ENCODE assay signal across 18 cellular contexts in the genomic region with DNA sequence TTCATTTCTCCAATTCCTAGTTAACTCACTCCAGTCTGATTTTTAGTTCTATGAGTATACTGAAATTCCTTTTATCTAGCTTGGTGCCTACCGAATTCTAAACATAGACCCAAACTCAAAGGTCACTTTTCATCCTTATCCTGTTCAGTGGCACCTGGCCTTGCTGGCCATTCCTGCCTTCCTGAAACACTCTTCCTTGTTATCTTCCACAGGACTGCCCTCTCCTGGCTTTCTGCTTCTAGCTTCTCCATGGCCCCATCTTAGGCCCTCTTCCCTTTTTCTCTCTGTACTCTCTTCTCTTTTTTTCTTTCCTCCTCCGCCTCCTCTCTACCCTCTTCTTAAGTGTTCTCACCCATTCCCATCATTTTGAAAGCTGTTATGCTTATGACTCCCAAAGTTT.
DNase-seq lines count a peak whose midpoint lies in the region; ATAC-seq, FAIRE-seq and TF ChIP-seq lines count a peak whose summit lies in the region.
"Had no signal": no experiment of that assay in that cellular context is flagged by ENCODE, and none has a peak within 500 bp of the region (broad histone marks: within the 10 kb centered on the region; RNA-seq: fewer than 3 reads in every experiment).

No MANE protein-coding gene starts in this region.

- H3K27me3 ChIP-seq in A673 (replicated peaks; ENCODE audit: insufficient read depth, low read depth, low read length, poor library complexity) (no peaks in the 10 kb centered on the region), HCT116 (ENCODE audit: insufficient read depth, low read length) (no peaks in the 10 kb centered on the region), H1 (replicated peaks in 1 of 4; ENCODE audit: control insufficient read depth in 3 of 4, extremely low read depth in 1 of 4, insufficient read depth in 3 of 4, low read length in 3 of 4) (no peaks in the 10 kb centered on the region)

- no peaks in the 10 kb centered on the region for H3K9me3 ChIP-seq in A673 (ENCODE audit: low read depth, low read length, poor library complexity, severe bottlenecking)
- H3K9me3 ChIP-seq in HCT116 (ENCODE audit: control insufficient read depth in 1 of 2, insufficient read depth in 1 of 2, low read depth in 1 of 2, low read length in 2 of 2), result no peaks in the 10 kb centered on the region
- H3K9me3 ChIP-seq in H1 (ENCODE audit: insufficient read depth in 2 of 2, low read depth in 1 of 2, low read length in 1 of 2), result no peaks in the 10 kb centered on the region

- no peak overlapping the region for H3K4ac ChIP-seq in H1 (replicated peaks; ENCODE audit: insufficient read length, low read depth, low read length)

- H2AK5ac ChIP-seq in H1 (ENCODE audit: low read depth, low read length), result no peak overlapping the region

- BruUV-seq in A673 (replicated peaks; lab: Mats Ljungman, UMichigan), result no TSS peak
- no TSS peak for BruUV-seq in HCT116 (replicated peaks; lab: Mats Ljungman, UMichigan)

- H2BK15ac ChIP-seq in H1 (ENCODE audit: low read length), result no peak overlapping the region

- intact Hi-C loops in A673 (cut with micrococcal nuclease; ENCODE audit: unreplicated experiment) (no loop called here), HCT116 (cut with micrococcal nuclease) (no loop called here)

- H2BK12ac ChIP-seq in H1 (ENCODE audit: low read depth, low read length), result no peak overlapping the region

- H3K23ac ChIP-seq in H1 (ENCODE audit: insufficient read length), result no peak overlapping the region

- no peaks in the 10 kb centered on the region for H3K79me1 ChIP-seq in H1 (ENCODE audit: low read depth, low read length)

- H3K14ac ChIP-seq in H1 (ENCODE audit: insufficient read length), result no peak overlapping the region

- H2BK120ac ChIP-seq in H1 (replicated peaks; ENCODE audit: low read depth, low read length), result no peak overlapping the region

- H3K4me3 Mint-ChIP-seq in osteocyte (ENCODE audit: unreplicated experiment) (no peak overlapping the region), HFFc6 (no peak overlapping the region)
- H3K4me3 Mint-ChIP-seq: naive thymus-derived CD4-positive, alpha-beta T cell; T-helper 17 cell had no signal

- H4K20me1 ChIP-seq in HCT116 (ENCODE audit: insufficient read depth), result no peaks in the 10 kb centered on the region
- H4K20me1 ChIP-seq in H1 (replicated peaks in 1 of 2; ENCODE audit: control insufficient read depth in 1 of 2, insufficient read depth in 2 of 2, low read length in 2 of 2), result peaks cover 0 to 5% of the 10 kb centered on the region in 2 experiments

- no peaks in the 10 kb centered on the region for H3K23me2 ChIP-seq in H1 (ENCODE audit: low read depth, low read length)

- CTCF ChIA-PET in A673 (lab: Charles Lee) (interaction anchor here (1.0 kb wide), 1 partner anchor 33 kb away, joined by 3 read pairs; no protein-coding TSS in a partner anchor), HCT116 (lab: Charles Lee) (no interaction called here), H1 (lab: Charles Lee; ENCODE audit: partially characterized antibody) (interaction anchor here (0.6 to 4.1 kb wide), 9 partner anchors 10 to 901 kb away, joined by 3 to 17 read pairs (median 3); no protein-coding TSS in a partner anchor)

- FAIRE-seq in H1 (lab: Jason Lieb, UNC), result no peak

- H3K9ac ChIP-seq in HCT116 (ENCODE audit: low read length), result no peak overlapping the region
- H3K9ac ChIP-seq in H1 (replicated peaks in 1 of 4; ENCODE audit: extremely low read depth in 1 of 4, low read depth in 3 of 4, low read length in 3 of 4), result no peak overlapping the region

- no peak for ATAC-seq in HCT116
- no peak for ATAC-seq in GM18519 (IDR thresholded peaks at IDR 0.05; ENCODE audit: low FRiP score, unreplicated experiment)
- ATAC-seq: naive thymus-derived CD4-positive, alpha-beta T cell; T-helper 17 cell had no signal

- H3K4me2 ChIP-seq in HCT116 (ENCODE audit: low read length) (no peak overlapping the region), H1 (ENCODE audit: insufficient read depth in 1 of 2, low read depth in 2 of 2, low read length in 2 of 2) (no peak overlapping the region)

- H2BK20ac ChIP-seq in H1 (ENCODE audit: low read length), result no peak overlapping the region

- no peak overlapping the region for H3K18ac ChIP-seq in H1 (ENCODE audit: extremely low read depth, low read length)

- no peak overlapping the region for H3K56ac ChIP-seq in H1 (replicated peaks; ENCODE audit: insufficient read length, low read depth, low read length)

- DNase-seq in A673 (ENCODE audit: low spot score), result no peak
- DNase-seq in HCT116 (ENCODE audit: low read depth, low spot score), result no peak
- no peak for DNase-seq in H1 (ENCODE audit: low read depth in 1 of 2, low spot score in 2 of 2)
- DNase-seq in osteocyte (ENCODE audit: extremely low spot score, unreplicated experiment), result no peak
- no peak for DNase-seq in HFFc6
- no peak for DNase-seq in stimulated activated CD4-positive, alpha-beta T cell treated with anti-CD3 and anti-CD28 coated beads, Interleukin-4, amount 100 ng/mL, for 24 hours
- no peak for DNase-seq in HPDE6-E6E7 (ENCODE audit: extremely low spot score)
- DNase-seq: activated CD4-positive, alpha-beta T cell treated with anti-CD3 and anti-CD28 coated beads, Interleukin-2, amount 50 U/mL, for 4 hours; activated naive CD4-positive, alpha-beta T cell treated with Interleukin-2 at 50 U/mL for 16 hours; cerebellar nuclear complex; DMS79 treated with DMSO at 0.1 percent for 48 hours; naive thymus-derived CD4-positive, alpha-beta T cell; NCI-H1092 treated with DMSO at 0.1 percent for 48 hours; NCI-H2081 treated with DMSO at 0.1 percent for 48 hours; SHP77 treated with DMSO at 0.1 percent for 48 hours; substantia nigra; T-helper 17 cell had no signal

- H3K36me3 ChIP-seq in A673 (ENCODE audit: insufficient read depth, low read length, poor library complexity, severe bottlenecking) (no peaks in the 10 kb centered on the region), HCT116 (ENCODE audit: control insufficient read depth in 1 of 2, insufficient read depth in 2 of 2, low read length in 2 of 2) (no peaks in the 10 kb centered on the region), H1 (ENCODE audit: control insufficient read depth in 2 of 4, insufficient read depth in 4 of 4, low read length in 3 of 4) (no peaks in the 10 kb centered on the region)

- H3K4me3 ChIP-seq in A673 (ENCODE audit: low read depth, low read length, poor library complexity, severe bottlenecking), result no peak overlapping the region
- no peak overlapping the region for H3K4me3 ChIP-seq in HCT116 (replicated peaks in 1 of 2; ENCODE audit: low read depth in 1 of 2, low read length in 2 of 2)
- H3K4me3 ChIP-seq in H1 (ENCODE audit: extremely low read depth in 1 of 4, insufficient read depth in 2 of 4, low read depth in 3 of 4, low read length in 4 of 4), result no peak overlapping the region

- no peak overlapping the region for H3K27ac ChIP-seq in A673 (ENCODE audit: low read depth, low read length, poor library complexity, severe bottlenecking)
- no peak overlapping the region for H3K27ac ChIP-seq in HCT116 (ENCODE audit: low read depth, low read length)
- H3K27ac ChIP-seq in H1 (ENCODE audit: low read depth, low read length), result no peak overlapping the region

- RAD21 ChIA-PET in HCT116 (lab: Charles Lee; ENCODE audit: low non-redundant PET in 1 of 2, low total read pairs in 2 of 2, uncharacterized antibody in 2 of 2, unreplicated experiment in 2 of 2), result interaction anchor here in 1 of 2 experiments (0.7 kb wide), 1 partner anchor 239 kb away, joined by 3 read pairs; no protein-coding TSS in a partner anchor

- H3K4me1 Mint-ChIP-seq in osteocyte (ENCODE audit: unreplicated experiment) (peaks cover 9% of the 10 kb centered on the region), HFFc6 (ENCODE audit: low read depth) (peaks cover 8% of the 10 kb centered on the region)

- H3K27me3 Mint-ChIP-seq in osteocyte (ENCODE audit: unreplicated experiment) (no peaks in the 10 kb centered on the region), HFFc6 (ENCODE audit: insufficient read depth) (no peaks in the 10 kb centered on the region)
- H3K27me3 Mint-ChIP-seq: naive thymus-derived CD4-positive, alpha-beta T cell; T-helper 17 cell had no signal

- no peak overlapping the region for H2BK5ac ChIP-seq in H1 (ENCODE audit: low read depth, low read length)

- H3K27ac Mint-ChIP-seq in osteocyte (ENCODE audit: unreplicated experiment) (no peak overlapping the region), HFFc6 (no peak overlapping the region)
- H3K27ac Mint-ChIP-seq: naive thymus-derived CD4-positive, alpha-beta T cell; T-helper 17 cell had no signal

- no peak overlapping the region for H2AFZ ChIP-seq in HCT116 (ENCODE audit: low read depth, low read length, poor library complexity, severe bottlenecking)
- H2AFZ ChIP-seq in H1 (ENCODE audit: low read length), result no peak overlapping the region

- TF ChIP-seq EP300 in H1 (IDR thresholded peaks at IDR 0.05; ENCODE audit: borderline replicate concordance in 1 of 2, low read depth in 2 of 2, low read length in 2 of 2), result no peak

- H3K79me2 ChIP-seq in HCT116 (ENCODE audit: insufficient read depth, low read length) (no peaks in the 10 kb centered on the region), H1 (ENCODE audit: control insufficient read depth in 1 of 2, insufficient read depth in 2 of 2, low read length in 2 of 2) (no peaks in the 10 kb centered on the region)

- no peak overlapping the region for H4K5ac ChIP-seq in H1 (ENCODE audit: insufficient read length, low read depth, low read length)

- H3K9me3 Mint-ChIP-seq in osteocyte (ENCODE audit: unreplicated experiment) (no peaks in the 10 kb centered on the region), HFFc6 (no peaks in the 10 kb centered on the region)
- H3K9me3 Mint-ChIP-seq: naive thymus-derived CD4-positive, alpha-beta T cell had no signal

- no peak overlapping the region for H4K91ac ChIP-seq in H1 (replicated peaks; ENCODE audit: insufficient read length, low read length)

- no peak overlapping the region for H4K8ac ChIP-seq in H1 (ENCODE audit: extremely low read depth, insufficient read depth, low read length)

- H3K4me1 ChIP-seq in A673 (ENCODE audit: insufficient read depth, low read length, poor library complexity, severe bottlenecking) (peaks cover 15% of the 10 kb centered on the region), HCT116 (ENCODE audit: control insufficient read depth in 1 of 2, insufficient read depth in 2 of 2, low read length in 2 of 2) (no peaks in the 10 kb centered on the region), H1 (replicated peaks in 1 of 4; ENCODE audit: control insufficient read depth in 3 of 4, insufficient read depth in 4 of 4, low read length in 3 of 4) (peaks cover 4 to 19% (median 8%) of the 10 kb centered on the region in 4 experiments; a peak in 6 of 7 replicates)

- 0 out of 2 replicates have a peak, but pooled peaks have one; percentile 12 for TF ChIP-seq CTCF in A673 (conservative IDR thresholded peaks at IDR 0.05; ENCODE audit: low read depth, low read length)
- TF ChIP-seq CTCF in HCT116 (IDR thresholded peaks at IDR 0.05 in 2 of 3, conservative IDR thresholded peaks at IDR 0.05 in 1 of 3; ENCODE audit: borderline replicate concordance in 1 of 3, insufficient read depth in 1 of 3, low read depth in 2 of 3, low read length in 2 of 3), result no peak
- TF ChIP-seq CTCF in H1 (IDR thresholded peaks at IDR 0.05; ENCODE audit: control extremely low read depth in 1 of 3, insufficient read depth in 1 of 3, low read depth in 1 of 3, low read length in 3 of 3), result peak in 1 of 3 experiments; percentile 7; a peak in 1 of 4 replicates
- TF ChIP-seq CTCF in osteocyte (IDR thresholded peaks at IDR 0.05), result peak; percentile 22
- no peak for TF ChIP-seq CTCF in HFFc6 (IDR thresholded peaks at IDR 0.05)

- TF ChIP-seq POLR2A in HCT116 (IDR thresholded peaks at IDR 0.05; ENCODE audit: borderline replicate concordance, extremely low read depth, insufficient read depth, insufficient read length) (no peak), H1 (IDR thresholded peaks at IDR 0.05; ENCODE audit: control extremely low read depth in 1 of 2, low read depth in 2 of 2, low read length in 2 of 2) (no peak)

- 100% methylated on average over 2 of the region's 2 CpGs; no CpG with 5 or more reads in 1 of the 2 experiments for WGBS in H1 (ENCODE audit: extremely low coverage in 1 of 2, insufficient coverage in 1 of 2, insufficient read length in 1 of 2, insufficient replicate concordance in 2 of 2, low coverage in 1 of 2, low lambda C conversion rate in 2 of 2, missing lambda C conversion rate in 1 of 2), 2 experiments

- TF ChIP-seq RAD21 in HCT116 (IDR thresholded peaks at IDR 0.05; ENCODE audit: low read depth) (peak; percentile 18; the same call in 1 of the 2 replicates), H1 (IDR thresholded peaks at IDR 0.05 in 1 of 2, conservative IDR thresholded peaks at IDR 0.05 in 1 of 2; ENCODE audit: low read depth in 2 of 2, low read length in 2 of 2) (peak; percentile 28 to 42; a peak in 3 of 4 replicates)

- POLR2A ChIA-PET in A673 (lab: Charles Lee; ENCODE audit: low non-redundant PET) (no interaction called here), HCT116 (lab: Charles Lee) (no interaction called here), H1 (lab: Charles Lee; ENCODE audit: partially characterized antibody) (interaction anchor here (0.6 to 1.3 kb wide), 2 partner anchors 54 to 415 kb away, joined by 3 read pairs; no protein-coding TSS in a partner anchor)

- H3K9me2 ChIP-seq in HCT116 (ENCODE audit: insufficient read depth), result no peaks in the 10 kb centered on the region

- H3K36me3 Mint-ChIP-seq in osteocyte (ENCODE audit: unreplicated experiment) (peaks cover 13% of the 10 kb centered on the region), HFFc6 (ENCODE audit: low read depth) (peaks cover 8% of the 10 kb centered on the region; the same call in 1 of the 2 replicates)

Comparison
In these comparisons a context has a peak if more than half of its experiments do, and no peak if none do; other contexts are left out.
1. CTCF ChIP-seq: peak in A673 (single experiment) and osteocyte (single experiment); none in HCT116 (0 of 3) and HFFc6 (single experiment).